In genomic region chr9:4576448-4576847, GRCh38 we compare ENCODE assay signal across 28 cellular contexts.
"Had no signal": no experiment of that assay in that cellular context is flagged by ENCODE, and none has a peak within 500 bp of the region (broad histone marks: within the 10 kb centered on the region; RNA-seq: fewer than 3 reads in every experiment).

No MANE protein-coding gene starts in this region.

- H3K4me3 ChIP-seq: ascending aorta, breast epithelium, esophagus muscularis mucosa, gastroesophageal sphincter had no signal

- H3K4me1 ChIP-seq: foreskin keratinocyte had no signal

- H3K27me3 ChIP-seq: ascending aorta, breast epithelium, esophagus muscularis mucosa, foreskin keratinocyte, gastroesophageal sphincter had no signal

- H3K9me3 ChIP-seq: ascending aorta, breast epithelium, esophagus muscularis mucosa, gastroesophageal sphincter had no signal

- DNase-seq: activated CD4-positive, alpha-beta memory T cell treated with anti-CD3 and anti-CD28 coated beads, Interleukin-2, amount 10 ng/mL, durations not matched to agents 7 days and 5 days; activated CD4-positive, alpha-beta T cell treated with anti-CD3 and anti-CD28 coated beads for 36 hours; activated CD4-positive, alpha-beta T cell treated with anti-CD3 and anti-CD28 coated beads, Interleukin-2, amount 10 ng/mL, durations not matched to agents 24 days and 14 days; activated CD4-positive, CD25-positive, alpha-beta regulatory T cell; activated CD4-positive, CD25-positive, alpha-beta regulatory T cell treated with anti-CD3 and anti-CD28 coated beads, Interleukin-2, amount 50 U/mL, for 72 hours; activated CD8-positive, alpha-beta memory T cell treated with anti-CD3 and anti-CD28 coated beads, Interleukin-2, amount 50 U/mL, for 48 hours; activated gamma-delta T cell; activated naive CD4-positive, alpha-beta T cell; activated naive CD4-positive, alpha-beta T cell treated with anti-CD3 and anti-CD28 coated beads, Interleukin-2, amount 10 ng/mL, durations not matched to agents 7 days and 5 days; activated naive CD8-positive, alpha-beta T cell treated with anti-CD3 and anti-CD28 coated beads, Interleukin-2, amount 10 ng/mL, durations not matched to agents 7 days and 5 days; activated T-cell treated with anti-CD3 and anti-CD28 coated beads for 4 hours; activated T-cell treated with anti-CD3 and anti-CD28 coated beads, Interleukin-2, amount 50 U/mL, for 24 hours; activated T-cell treated with anti-CD3 and anti-CD28 coated beads, Interleukin-2, amount 50 U/mL, for 72 hours; caudate nucleus; cortex of kidney; dermis blood vessel endothelial cell; effector CD4-positive, alpha-beta T cell; effector memory CD8-positive, alpha-beta T cell; erythroblast; foreskin keratinocyte; head of caudate nucleus; T-helper 2 cell had no signal

- H3K27ac ChIP-seq: ascending aorta, breast epithelium, esophagus muscularis mucosa, foreskin keratinocyte, gastroesophageal sphincter had no signal

- ATAC-seq: activated CD4-positive, alpha-beta T cell treated with anti-CD3 and anti-CD28 coated beads for 36 hours; activated naive CD4-positive, alpha-beta T cell treated with anti-CD3 and anti-CD28 coated beads, Interleukin-2, amount 50 U/mL, for 72 hours; activated T-cell treated with anti-CD3 and anti-CD28 coated beads, Interleukin-2, amount 50 U/mL, for 72 hours; effector memory CD8-positive, alpha-beta T cell; foreskin keratinocyte; gastroesophageal sphincter had no signal

- H3K36me3 ChIP-seq: breast epithelium had no signal

- FAIRE-seq: colon had no signal
